27 cellular contexts compared by ENCODE assay signal in genomic region chr6:142805042-142805441, GRCh38.
DNase-seq lines count a peak whose midpoint lies in the region; ATAC-seq lines count a peak whose summit lies in the region.
"Had no signal": no experiment of that assay in that cellular context is flagged by ENCODE, and none has a peak within 500 bp of the region (broad histone marks: within the 10 kb centered on the region; RNA-seq: fewer than 3 reads in every experiment).

No MANE protein-coding gene starts in this region.

- peaks cover 47% of the 10 kb centered on the region for H3K4me1 ChIP-seq in CD4-positive, CD25-positive, alpha-beta regulatory T cell (ENCODE audit: control insufficient read depth, insufficient read depth, low read length, poor library complexity, severe bottlenecking)

- no peaks in the 10 kb centered on the region for H3K27me3 Mint-ChIP-seq in activated CD4-positive, alpha-beta T cell treated with anti-CD3 and anti-CD28 coated beads for 36 hours
- no peaks in the 10 kb centered on the region for H3K27me3 Mint-ChIP-seq in CD4-positive, CD25-positive, alpha-beta regulatory T cell
- H3K27me3 Mint-ChIP-seq in memory B cell: no peaks in the 10 kb centered on the region
- H3K27me3 Mint-ChIP-seq: activated naive CD4-positive, alpha-beta T cell treated with anti-CD3 and anti-CD28 coated beads, Interleukin-2, amount 10 ng/mL, durations not matched to agents 7 days and 5 days; progenitor cell of endocrine pancreas had no signal

- POLR2A ChIA-PET in activated CD4-positive, alpha-beta T cell treated with anti-CD3 and anti-CD28 coated beads for 36 hours (lab: Charles Lee): interaction anchor here (0.6 to 1.5 kb wide), 2 partner anchors 14 to 380 kb away, joined by 5 read pairs; no protein-coding TSS in a partner anchor

- H3K9me3 Mint-ChIP-seq in activated CD4-positive, alpha-beta T cell treated with anti-CD3 and anti-CD28 coated beads for 36 hours (ENCODE audit: low read depth): peaks cover 9% of the 10 kb centered on the region
- H3K9me3 Mint-ChIP-seq in CD4-positive, CD25-positive, alpha-beta regulatory T cell: peaks cover 0 to 3% (median 0%) of the 10 kb centered on the region in 7 donors
- no peaks in the 10 kb centered on the region for H3K9me3 Mint-ChIP-seq in memory B cell

- CTCF ChIA-PET in activated CD4-positive, alpha-beta T cell treated with anti-CD3 and anti-CD28 coated beads for 36 hours (lab: Charles Lee): interaction anchor here (0.6 to 1.4 kb wide), 2 partner anchors 14 to 128 kb away, joined by 5 to 6 read pairs; no protein-coding TSS in a partner anchor

- H3K27ac ChIP-seq in CD4-positive, CD25-positive, alpha-beta regulatory T cell (ENCODE audit: insufficient read depth, low read length, poor library complexity, severe bottlenecking): no peak overlapping the region
- H3K27ac ChIP-seq: hepatocyte, thoracic aorta had no signal

- H3K4me1 Mint-ChIP-seq in activated CD4-positive, alpha-beta T cell treated with anti-CD3 and anti-CD28 coated beads for 36 hours: peaks cover 97% of the 10 kb centered on the region
- peaks cover 62 to 98% (median 75%) of the 10 kb centered on the region in 4 donors for H3K4me1 Mint-ChIP-seq in CD4-positive, CD25-positive, alpha-beta regulatory T cell
- H3K4me1 Mint-ChIP-seq in memory B cell: peaks cover 42% of the 10 kb centered on the region

- no peak for DNase-seq in activated CD4-positive, alpha-beta T cell treated with anti-CD3 and anti-CD28 coated beads for 36 hours
- DNase-seq in activated CD4-positive, alpha-beta T cell treated with anti-CD3 and anti-CD28 coated beads, Interleukin-2, amount 50 U/mL, for 1 hour: no peak
- no peak for DNase-seq in CD4-positive, CD25-positive, alpha-beta regulatory T cell
- DNase-seq in NCI-H524 (lab: John Stamatoyannopoulos, UW) (peak; percentile 42 to 72), memory B cell (ENCODE audit: low spot score in 2 of 2) (no peak), 8988T (no peak)
- DNase-seq: activated CD4-positive, CD25-positive, alpha-beta regulatory T cell; activated CD8-positive, alpha-beta memory T cell treated with anti-CD3 and anti-CD28 coated beads for 24 hours; activated naive CD4-positive, alpha-beta T cell treated with anti-CD3 and anti-CD28 coated beads, Interleukin-2, amount 10 ng/mL, durations not matched to agents 7 days and 5 days; activated T-cell treated with anti-CD3 and anti-CD28 coated beads, Interleukin-2, amount 50 U/mL, for 4 hours; AML-193; aorta; GDM1; H7; mammary epithelial cell; NCI-H1092; NCI-H187; NCI-H69; SIG-M5; stimulated activated CD4-positive, alpha-beta T cell treated with anti-CD3 and anti-CD28 coated beads, Interleukin-4, amount 100 ng/mL, for 4 hours; stimulated activated naive CD8-positive, alpha-beta T cell treated with anti-CD3 and anti-CD28 coated beads, Interleukin-15, Interleukin-2, amounts not matched to agents 100 U/mL and 50 U/mL, for 24 hours had no signal

- no peak for ATAC-seq in activated CD4-positive, alpha-beta T cell treated with anti-CD3 and anti-CD28 coated beads for 36 hours
- no peak for ATAC-seq in CD4-positive, CD25-positive, alpha-beta regulatory T cell (ENCODE audit: low read depth in 2 of 2)
- ATAC-seq in memory B cell (ENCODE audit: low read depth) (no peak), HG03378 (IDR thresholded peaks at IDR 0.05; ENCODE audit: unreplicated experiment) (no peak), GM18867 (IDR thresholded peaks at IDR 0.05; ENCODE audit: unreplicated experiment) (no peak)
- ATAC-seq: activated T-cell treated with anti-CD3 and anti-CD28 coated beads, Interleukin-2, amount 50 U/mL, for 4 hours; Panc1; stimulated activated naive CD8-positive, alpha-beta T cell treated with anti-CD3 and anti-CD28 coated beads, Interleukin-15, Interleukin-2, amounts not matched to agents 100 U/mL and 50 U/mL, for 24 hours had no signal

- intact Hi-C loops in activated CD4-positive, alpha-beta T cell treated with anti-CD3 and anti-CD28 coated beads for 36 hours (cut with DNase I, micrococcal nuclease): no loop called here

- H3K9me3 ChIP-seq in CD4-positive, CD25-positive, alpha-beta regulatory T cell (ENCODE audit: control insufficient read depth in 2 of 2, low read length in 2 of 2): no peaks in the 10 kb centered on the region
- H3K9me3 ChIP-seq: thoracic aorta had no signal

- peak overlapping the region; percentile 7 for H3K4me3 ChIP-seq in CD4-positive, CD25-positive, alpha-beta regulatory T cell (ENCODE audit: low read depth, low read length)
- H3K4me3 ChIP-seq: hepatocyte, thoracic aorta had no signal

- H3K4me3 Mint-ChIP-seq in activated CD4-positive, alpha-beta T cell treated with anti-CD3 and anti-CD28 coated beads for 36 hours: no peak overlapping the region
- peak overlapping the region in 3 of 4 donors; percentile 17 to 53 (median 22) for H3K4me3 Mint-ChIP-seq in CD4-positive, CD25-positive, alpha-beta regulatory T cell
- H3K4me3 Mint-ChIP-seq in memory B cell: no peak overlapping the region
- H3K4me3 Mint-ChIP-seq: activated naive CD4-positive, alpha-beta T cell treated with anti-CD3 and anti-CD28 coated beads, Interleukin-2, amount 10 ng/mL, durations not matched to agents 7 days and 5 days; activated T-cell treated with anti-CD3 and anti-CD28 coated beads, Interleukin-2, amount 50 U/mL, for 4 hours had no signal

- H3K27me3 ChIP-seq in CD4-positive, CD25-positive, alpha-beta regulatory T cell (ENCODE audit: control insufficient read depth, insufficient read depth, low read length): no peaks in the 10 kb centered on the region
- H3K27me3 ChIP-seq: hepatocyte had no signal

- peaks cover 16% of the 10 kb centered on the region for H3K36me3 ChIP-seq in CD4-positive, CD25-positive, alpha-beta regulatory T cell (ENCODE audit: control insufficient read depth, insufficient read depth, low read length)
- H3K36me3 ChIP-seq: thoracic aorta had no signal

- peaks cover 54% of the 10 kb centered on the region for H3K36me3 Mint-ChIP-seq in activated CD4-positive, alpha-beta T cell treated with anti-CD3 and anti-CD28 coated beads for 36 hours (ENCODE audit: low read depth)
- peaks cover 27% of the 10 kb centered on the region for H3K36me3 Mint-ChIP-seq in CD4-positive, CD25-positive, alpha-beta regulatory T cell
- H3K36me3 Mint-ChIP-seq in memory B cell: peaks cover 33% of the 10 kb centered on the region

- H3K27ac Mint-ChIP-seq in activated CD4-positive, alpha-beta T cell treated with anti-CD3 and anti-CD28 coated beads for 36 hours: peak overlapping the region; percentile 76
- peak overlapping the region; percentile 72 to 86 (median 80) for H3K27ac Mint-ChIP-seq in CD4-positive, CD25-positive, alpha-beta regulatory T cell
- peak overlapping the region; percentile 77 for H3K27ac Mint-ChIP-seq in memory B cell
- H3K27ac Mint-ChIP-seq: activated naive CD4-positive, alpha-beta T cell treated with anti-CD3 and anti-CD28 coated beads, Interleukin-2, amount 10 ng/mL, durations not matched to agents 7 days and 5 days; progenitor cell of endocrine pancreas had no signal

Comparison
In these comparisons a context has a peak if more than half of its experiments do, and no peak if none do; other contexts are left out.
1. DNase-seq: peak in NCI-H524 (2 of 2); none in activated CD4-positive, alpha-beta T cell treated with anti-CD3 and anti-CD28 coated beads for 36 hours (single experiment), activated CD4-positive, alpha-beta T cell treated with anti-CD3 and anti-CD28 coated beads, Interleukin-2, amount 50 U/mL, for 1 hour (single experiment), CD4-positive, CD25-positive, alpha-beta regulatory T cell (0 of 3), memory B cell (0 of 2) and 8988T (single experiment).
2. H3K4me3 Mint-ChIP-seq: peak in CD4-positive, CD25-positive, alpha-beta regulatory T cell (3 of 4); none in activated CD4-positive, alpha-beta T cell treated with anti-CD3 and anti-CD28 coated beads for 36 hours (single experiment) and memory B cell (single experiment).
3. Peak in every context shown above with its lines, with median percentiles within 50 percentile points of each other: H3K27ac Mint-ChIP-seq.